8 cellular contexts compared by ENCODE assay signal in genomic region chr16:67504190-67505021, GRCh38. TPM values are rescaled to one million over a fixed set of nuclear protein-coding genes. Genes with fewer than 3 reads are reported as not detected.
DNase-seq lines count a peak whose midpoint lies in the region; ATAC-seq and TF ChIP-seq lines count a peak whose summit lies in the region.

No MANE protein-coding gene starts in this region.

- H3K4me3 Mint-ChIP-seq in WTC11: no peak overlapping the region

- TF ChIP-seq CTCF in RWPE1 (conservative IDR thresholded peaks at IDR 0.05; ENCODE audit: low read depth) (no peak), WTC11 (IDR thresholded peaks at IDR 0.05) (no peak)

- H3K27me3 Mint-ChIP-seq in WTC11 (ENCODE audit: low read depth): peaks cover 65% of the 10 kb centered on the region

- no peak overlapping the region for H3K27ac Mint-ChIP-seq in WTC11

- H3K27ac ChIP-seq in RWPE1: peak overlapping the region; percentile 46

- CTCF ChIA-PET in RWPE1 (lab: Yijun Ruan, JAX) (interaction anchor here (0.7 to 1.1 kb wide), 2 partner anchors 10 to 16 kb away, joined by 3 read pairs; no protein-coding TSS in a partner anchor), WTC11 (lab: Charles Lee) (interaction anchor here (0.6 to 2.9 kb wide), 6 partner anchors 9 to 43 kb away, joined by 3 to 31 read pairs (median 6); partner anchors contain the start of gene ATP6V0D1)

- peaks cover 5% of the 10 kb centered on the region for H3K4me1 Mint-ChIP-seq in WTC11

- DNase-seq in RWPE1 (ENCODE audit: low spot score) (no peak), erythroblast (lab: John Stamatoyannopoulos, UW) (peak; percentile 51 to 55), NCI-H82 treated with DMSO at 0.1 percent for 48 hours (lab: John Stamatoyannopoulos, UW; ENCODE audit: unreplicated experiment) (no peak), AG08395 (ENCODE audit: low spot score) (no peak), NCI-H524 (lab: John Stamatoyannopoulos, UW) (no peak), WTC11 (ENCODE audit: low spot score) (no peak)
- DNase-seq in stimulated activated CD4-positive, alpha-beta T cell treated with anti-CD3 and anti-CD28 coated beads, Interleukin-4, amount 100 ng/mL, for 1 hour: peak; percentile 4

- peak; percentile 85 for ATAC-seq in GM21576 (IDR thresholded peaks at IDR 0.05; ENCODE audit: unreplicated experiment)
- no peak for ATAC-seq in WTC11

- H3K36me3 Mint-ChIP-seq in WTC11: no peaks in the 10 kb centered on the region

- POLR2A ChIA-PET in RWPE1 (lab: Yijun Ruan, JAX; ENCODE audit: low non-redundant PET) (interaction anchor here (0.7 kb wide), 1 partner anchor 123 kb away, joined by 4 read pairs; no protein-coding TSS in a partner anchor), WTC11 (lab: Charles Lee) (no interaction called here)

- no peaks in the 10 kb centered on the region for H3K9me3 Mint-ChIP-seq in WTC11

- no peak for TF ChIP-seq POLR2A in erythroblast (IDR thresholded peaks at IDR 0.05; ENCODE audit: low read length)

TF ChIP-seq in WTC11, 78 proteins besides CTCF, POLR2A, EP300 and RAD21:
- no peak for TF ChIP-seq ZNF263 (CRISPR knock-in tag; IDR thresholded peaks at IDR 0.05; ENCODE audit: low read depth)
- TF ChIP-seq NR2C2 (CRISPR knock-in tag; IDR thresholded peaks at IDR 0.05): no peak
- no peak for TF ChIP-seq CDX4 (CRISPR knock-in tag; IDR thresholded peaks at IDR 0.05; ENCODE audit: borderline replicate concordance)
- TF ChIP-seq PREB (CRISPR knock-in tag; IDR thresholded peaks at IDR 0.05; ENCODE audit: borderline replicate concordance): no peak
- TF ChIP-seq PRRX2 (CRISPR knock-in tag; IDR thresholded peaks at IDR 0.05): no peak
- TF ChIP-seq, protein P1, sequence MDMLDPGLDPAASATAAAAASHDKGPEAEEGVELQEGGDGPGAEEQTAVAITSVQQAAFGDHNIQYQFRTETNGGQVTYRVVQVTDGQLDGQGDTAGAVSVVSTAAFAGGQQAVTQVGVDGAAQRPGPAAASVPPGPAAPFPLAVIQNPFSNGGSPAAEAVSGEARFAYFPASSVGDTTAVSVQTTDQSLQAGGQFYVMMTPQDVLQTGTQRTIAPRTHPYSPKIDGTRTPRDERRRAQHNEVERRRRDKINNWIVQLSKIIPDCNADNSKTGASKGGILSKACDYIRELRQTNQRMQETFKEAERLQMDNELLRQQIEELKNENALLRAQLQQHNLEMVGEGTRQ (CRISPR knock-in tag; IDR thresholded peaks at IDR 0.05): no peak
- no peak for TF ChIP-seq ZNF219 (CRISPR knock-in tag; IDR thresholded peaks at IDR 0.05; ENCODE audit: borderline replicate concordance)
- TF ChIP-seq RORB (CRISPR knock-in tag; IDR thresholded peaks at IDR 0.05): no peak
- TF ChIP-seq, protein P2, sequence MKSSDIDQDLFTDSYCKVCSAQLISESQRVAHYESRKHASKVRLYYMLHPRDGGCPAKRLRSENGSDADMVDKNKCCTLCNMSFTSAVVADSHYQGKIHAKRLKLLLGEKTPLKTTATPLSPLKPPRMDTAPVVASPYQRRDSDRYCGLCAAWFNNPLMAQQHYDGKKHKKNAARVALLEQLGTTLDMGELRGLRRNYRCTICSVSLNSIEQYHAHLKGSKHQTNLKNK (CRISPR knock-in tag; IDR thresholded peaks at IDR 0.05): no peak
- TF ChIP-seq IRF1 (CRISPR knock-in tag; IDR thresholded peaks at IDR 0.05): no peak
- TF ChIP-seq, protein P3, sequence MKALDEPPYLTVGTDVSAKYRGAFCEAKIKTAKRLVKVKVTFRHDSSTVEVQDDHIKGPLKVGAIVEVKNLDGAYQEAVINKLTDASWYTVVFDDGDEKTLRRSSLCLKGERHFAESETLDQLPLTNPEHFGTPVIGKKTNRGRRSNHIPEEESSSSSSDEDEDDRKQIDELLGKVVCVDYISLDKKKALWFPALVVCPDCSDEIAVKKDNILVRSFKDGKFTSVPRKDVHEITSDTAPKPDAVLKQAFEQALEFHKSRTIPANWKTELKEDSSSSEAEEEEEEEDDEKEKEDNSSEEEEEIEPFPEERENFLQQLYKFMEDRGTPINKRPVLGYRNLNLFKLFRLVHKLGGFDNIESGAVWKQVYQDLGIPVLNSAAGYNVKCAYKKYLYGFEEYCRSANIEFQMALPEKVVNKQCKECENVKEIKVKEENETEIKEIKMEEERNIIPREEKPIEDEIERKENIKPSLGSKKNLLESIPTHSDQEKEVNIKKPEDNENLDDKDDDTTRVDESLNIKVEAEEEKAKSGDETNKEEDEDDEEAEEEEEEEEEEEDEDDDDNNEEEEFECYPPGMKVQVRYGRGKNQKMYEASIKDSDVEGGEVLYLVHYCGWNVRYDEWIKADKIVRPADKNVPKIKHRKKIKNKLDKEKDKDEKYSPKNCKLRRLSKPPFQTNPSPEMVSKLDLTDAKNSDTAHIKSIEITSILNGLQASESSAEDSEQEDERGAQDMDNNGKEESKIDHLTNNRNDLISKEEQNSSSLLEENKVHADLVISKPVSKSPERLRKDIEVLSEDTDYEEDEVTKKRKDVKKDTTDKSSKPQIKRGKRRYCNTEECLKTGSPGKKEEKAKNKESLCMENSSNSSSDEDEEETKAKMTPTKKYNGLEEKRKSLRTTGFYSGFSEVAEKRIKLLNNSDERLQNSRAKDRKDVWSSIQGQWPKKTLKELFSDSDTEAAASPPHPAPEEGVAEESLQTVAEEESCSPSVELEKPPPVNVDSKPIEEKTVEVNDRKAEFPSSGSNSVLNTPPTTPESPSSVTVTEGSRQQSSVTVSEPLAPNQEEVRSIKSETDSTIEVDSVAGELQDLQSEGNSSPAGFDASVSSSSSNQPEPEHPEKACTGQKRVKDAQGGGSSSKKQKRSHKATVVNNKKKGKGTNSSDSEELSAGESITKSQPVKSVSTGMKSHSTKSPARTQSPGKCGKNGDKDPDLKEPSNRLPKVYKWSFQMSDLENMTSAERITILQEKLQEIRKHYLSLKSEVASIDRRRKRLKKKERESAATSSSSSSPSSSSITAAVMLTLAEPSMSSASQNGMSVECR (CRISPR knock-in tag; IDR thresholded peaks at IDR 0.05; ENCODE audit: borderline replicate concordance): no peak
- TF ChIP-seq GABPB1 (CRISPR knock-in tag; IDR thresholded peaks at IDR 0.05): no peak

RNA-seq across cellular contexts. Expression of gene AGRP, which starts 21.1 kb away (rescaled TPM):
- not detected in 3 replicates for total RNA-seq in WTC11 (2021)

RNA-seq across cellular contexts. Expression of gene ATP6V0D1, which starts 23.4 kb away (rescaled TPM):
- 32.5 to 44.1 TPM (median 33.8 TPM) in 3 replicates for total RNA-seq in WTC11 (2021)

RNA-seq across cellular contexts. Expression of gene RIPOR1, which starts 24.2 kb away (rescaled TPM):
- total RNA-seq in WTC11 (2021): 14.9 to 15.9 TPM (median 15.5 TPM) in 3 replicates

RNA-seq across cellular contexts. Expression of gene CTCF, which starts 57.9 kb away (rescaled TPM):
- total RNA-seq in WTC11 (2021): 55.4 to 60.6 TPM (median 57.7 TPM) in 3 replicates

Comparison
In these comparisons a context has a peak if more than half of its experiments do, and no peak if none do; other contexts are left out.
1. DNase-seq: peak in erythroblast (2 of 2) and stimulated activated CD4-positive, alpha-beta T cell treated with anti-CD3 and anti-CD28 coated beads, Interleukin-4, amount 100 ng/mL, for 1 hour (single experiment); none in RWPE1 (single experiment), NCI-H82 treated with DMSO at 0.1 percent for 48 hours (single experiment), AG08395 (single experiment), NCI-H524 (0 of 2) and WTC11 (single experiment).